ENCODE assay signal across 9 cellular contexts in the genomic region with DNA sequence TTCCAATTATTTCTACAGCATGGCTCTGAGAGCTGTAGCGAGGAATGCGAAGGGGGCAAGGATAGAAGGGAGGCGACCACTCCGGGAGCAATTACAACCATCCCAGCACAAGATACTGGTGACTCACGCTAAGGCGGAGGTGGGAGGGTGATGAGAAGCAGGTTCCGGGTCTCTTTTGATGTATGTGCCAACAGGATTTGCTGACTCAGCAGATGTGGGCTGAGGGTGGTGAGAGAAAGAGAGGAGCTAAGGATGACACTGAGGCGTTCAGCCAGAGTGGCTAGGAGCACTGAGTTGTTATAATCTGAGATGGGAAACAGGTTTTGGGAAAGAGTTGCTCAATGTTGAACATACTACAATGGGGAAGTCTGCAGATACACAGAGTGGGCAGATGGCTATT. TPM values are rescaled to one million over a fixed set of nuclear protein-coding genes. Genes with fewer than 3 reads are reported as not detected.
DNase-seq lines count a peak whose midpoint lies in the region; ATAC-seq, FAIRE-seq and TF ChIP-seq lines count a peak whose summit lies in the region.
"Had no signal": no experiment of that assay in that cellular context is flagged by ENCODE, and none has a peak within 500 bp of the region (broad histone marks: within the 10 kb centered on the region; RNA-seq: fewer than 3 reads in every experiment).

No MANE protein-coding gene starts in this region.

- intact Hi-C loops in kidney (cut with DNase I) = no loop called here

- FAIRE-seq in HTR-8/SVneo (lab: Jason Lieb, UNC) (no peak), GM19239 (lab: Jason Lieb, UNC) (no peak), kidney (lab: Jason Lieb, UNC) (no peak)

- H3K4me1 ChIP-seq in lung (ENCODE audit: control insufficient read depth in 2 of 2, insufficient read depth in 2 of 2, low read length in 2 of 2) = no peaks in the 10 kb centered on the region
- H3K4me1 ChIP-seq in kidney (ENCODE audit: control insufficient read depth in 1 of 2, insufficient read depth in 1 of 2, low read depth in 1 of 2, low read length in 2 of 2) = no peaks in the 10 kb centered on the region
- H3K4me1 ChIP-seq: vagina had no signal

- H3K9me3 ChIP-seq in lung (ENCODE audit: control insufficient read depth in 2 of 2, insufficient read depth in 1 of 2, low read length in 1 of 2) (peaks cover 0 to 2% of the 10 kb centered on the region in 2 donors), kidney (ENCODE audit: control insufficient read depth in 1 of 2, low read length in 2 of 2) (no peaks in the 10 kb centered on the region)
- H3K9me3 ChIP-seq: vagina had no signal

- 67 to 84% methylated on average over 8 of the region's 8 CpGs for WGBS in lung, 2 donors

- DNase-seq in AG08395 (ENCODE audit: low spot score) (peak; percentile 33), HTR-8/SVneo (ENCODE audit: insufficient read length, low spot score) (peak; percentile 26), amniotic epithelial cell (ENCODE audit: low read depth) (peak; percentile 93), lung (ENCODE audit: low spot score) (no peak), GM19239 (ENCODE audit: insufficient read length, low spot score) (no peak), cortex of kidney (lab: John Stamatoyannopoulos, UW) (no peak), kidney (no peak)
- DNase-seq in effector CD8-positive, alpha-beta T cell (lab: John Stamatoyannopoulos, UW) = no peak

- H3K9ac ChIP-seq in kidney (ENCODE audit: low read length in 2 of 2) = no peak overlapping the region

- no peaks in the 10 kb centered on the region for H3K27me3 ChIP-seq in lung (ENCODE audit: control insufficient read depth, insufficient read depth)
- H3K27me3 ChIP-seq: vagina had no signal

- H3K27ac ChIP-seq in lung (ENCODE audit: low read depth in 1 of 2, low read length in 1 of 2) (no peak overlapping the region), kidney (ENCODE audit: low read depth in 2 of 2, low read length in 2 of 2) (no peak overlapping the region)
- H3K27ac ChIP-seq: vagina had no signal

- H3K4me3 ChIP-seq in lung (no peak overlapping the region), kidney (ENCODE audit: low read length in 2 of 2) (no peak overlapping the region)
- H3K4me3 ChIP-seq: vagina had no signal

- ATAC-seq in lung (ENCODE audit: insufficient read depth, low FRiP score) = peak; percentile 20

- no peak for TF ChIP-seq CTCF in lung (IDR thresholded peaks at IDR 0.05; ENCODE audit: control extremely low read depth, extremely low read depth)
- TF ChIP-seq CTCF in kidney (IDR thresholded peaks at IDR 0.05; ENCODE audit: borderline replicate concordance, extremely low read depth, insufficient read depth) = no peak

- H3K36me3 ChIP-seq in lung (ENCODE audit: control insufficient read depth in 2 of 2, insufficient read depth in 2 of 2, low read length in 2 of 2) (no peaks in the 10 kb centered on the region), kidney (ENCODE audit: control insufficient read depth in 1 of 2, insufficient read depth in 2 of 2, low read length in 2 of 2) (no peaks in the 10 kb centered on the region)
- H3K36me3 ChIP-seq: vagina had no signal

RNA-seq across cellular contexts. Expression of a gene that starts 9.3 kb away (rescaled TPM):
- total RNA-seq in lung = 100 to 1,000 TPM; 115 to 177 TPM
- polyA plus RNA-seq in lung = 100 to 1,000 TPM in 1 of 2 donors, 10 to 100 TPM in 1; 79.2 to 131 TPM
- 153 TPM for total RNA-seq in kidney
- 73.5 TPM for polyA plus RNA-seq in kidney (ENCODE audit: insufficient read depth, low read depth, low replicate concordance)

Comparison
In these comparisons a context has a peak if more than half of its experiments do, and no peak if none do; other contexts are left out.
1. DNase-seq: peak in AG08395 (single experiment), HTR-8/SVneo (single experiment) and amniotic epithelial cell (single experiment); none in lung (single experiment), effector CD8-positive, alpha-beta T cell (single experiment), GM19239 (single experiment), cortex of kidney (single experiment) and kidney (single experiment).